In genomic region chr2:235634435-235635152, GRCh38 we compare ENCODE assay signal across 19 cellular contexts.
DNase-seq lines count a peak whose midpoint lies in the region; ATAC-seq and TF ChIP-seq lines count a peak whose summit lies in the region.
"Had no signal": no experiment of that assay in that cellular context is flagged by ENCODE, and none has a peak within 500 bp of the region (broad histone marks: within the 10 kb centered on the region; RNA-seq: fewer than 3 reads in every experiment).

No MANE protein-coding gene starts in this region.

- no peaks in the 10 kb centered on the region for H3K9me3 ChIP-seq in right atrium auricular region
- H3K9me3 ChIP-seq: gastrocnemius medialis had no signal

- ATAC-seq in GM19463 (IDR thresholded peaks at IDR 0.05; ENCODE audit: unreplicated experiment): no peak
- ATAC-seq: gastrocnemius medialis, left ventricle myocardium superior, sciatic nerve had no signal

- H3K4me3 ChIP-seq in foreskin fibroblast (ENCODE audit: low read depth in 1 of 2, low read length in 2 of 2): peak overlapping the region; percentile 5 to 23
- H3K4me3 ChIP-seq in right atrium auricular region: no peak overlapping the region
- H3K4me3 ChIP-seq: gastrocnemius medialis, PC-9 had no signal

- TF ChIP-seq CTCF in foreskin fibroblast (IDR thresholded peaks at IDR 0.05; ENCODE audit: low read depth, low read length) (no peak), right atrium auricular region (IDR thresholded peaks at IDR 0.05) (no peak)

- peaks cover 0 to 21% of the 10 kb centered on the region in 2 donors for H3K4me1 ChIP-seq in right atrium auricular region

- peak; percentile 57 for DNase-seq in EL
- peak in 1 of 2 donors; percentile 54 for DNase-seq in foreskin fibroblast
- peak; percentile 9 for DNase-seq in renal cortical epithelial cell (ENCODE audit: low read depth)
- no peak for DNase-seq in right atrium auricular region (ENCODE audit: low spot score)
- DNase-seq in DMS53 treated with DMSO at 0.1 percent for 48 hours (lab: John Stamatoyannopoulos, UW; ENCODE audit: unreplicated experiment): no peak
- no peak for DNase-seq in germinal center (ENCODE audit: low spot score)
- DNase-seq: activated effector memory CD4-positive, alpha-beta T cell treated with Interleukin-2 at 50 U/mL for 16 hours; cerebellar nuclear complex; endodermal cell; gastrocnemius medialis; Kasumi-1; left ventricle myocardium superior; NCI-H2171; NCI-H774; T1000 had no signal

- H3K27ac ChIP-seq in angular gyrus (ENCODE audit: low read depth, low read length) (peak overlapping the region; percentile 46), right atrium auricular region (no peak overlapping the region)
- H3K27ac ChIP-seq: gastrocnemius medialis, PC-9 had no signal

- H3K36me3 ChIP-seq in right atrium auricular region: no peaks in the 10 kb centered on the region
- H3K36me3 ChIP-seq: gastrocnemius medialis had no signal

- H3K27me3 ChIP-seq in right atrium auricular region: no peaks in the 10 kb centered on the region
- H3K27me3 ChIP-seq: gastrocnemius medialis had no signal

Comparison
In these comparisons a context has a peak if more than half of its experiments do, and no peak if none do; other contexts are left out.
1. DNase-seq: peak in EL (single experiment) and renal cortical epithelial cell (single experiment); none in right atrium auricular region (single experiment), DMS53 treated with DMSO at 0.1 percent for 48 hours (single experiment) and germinal center (single experiment).
2. H3K4me3 ChIP-seq: peak in foreskin fibroblast (2 of 2); none in right atrium auricular region (0 of 2).